ENCODE assay signal across 8 cellular contexts in the genomic region with DNA sequence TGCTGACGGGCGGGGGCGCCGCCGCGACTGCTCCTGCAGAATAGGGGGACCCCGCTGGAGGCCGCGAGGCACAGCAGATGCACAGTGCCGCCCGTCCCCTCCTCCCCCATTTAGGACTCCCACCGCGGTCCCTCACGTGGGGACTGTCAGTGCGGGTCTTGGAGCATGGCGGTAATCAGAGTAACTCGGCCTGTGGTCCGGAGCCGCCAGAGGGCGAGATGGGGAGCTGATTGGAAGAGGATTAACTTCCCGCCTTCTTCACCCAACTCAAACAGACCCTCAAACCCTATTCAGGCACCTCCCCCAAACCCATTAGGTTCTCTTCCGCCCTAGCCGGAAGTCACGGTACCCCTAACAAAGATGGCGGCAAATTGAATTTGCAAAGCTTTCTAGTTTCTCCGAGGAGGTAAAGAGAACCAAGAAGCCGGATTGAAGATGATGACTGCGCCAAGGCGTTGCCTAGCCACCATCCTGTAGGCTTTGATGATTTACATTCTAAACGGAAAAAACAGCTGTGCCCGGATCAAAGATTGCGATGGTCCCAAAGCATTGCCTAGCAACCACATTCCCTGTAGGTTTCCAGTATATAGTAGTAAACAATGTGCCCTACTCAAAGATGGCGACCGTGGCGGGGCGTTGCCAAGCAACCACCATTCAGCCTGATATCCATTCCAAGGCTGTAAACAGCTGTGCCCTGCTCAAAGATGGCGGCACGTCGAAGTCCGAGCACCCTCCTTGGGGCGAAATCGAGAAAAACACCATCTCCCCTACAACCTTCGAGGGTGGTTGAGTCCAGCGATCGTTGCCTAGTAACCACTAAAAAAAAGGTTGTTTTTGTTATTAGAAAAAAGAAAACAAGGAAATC. TPM values are rescaled to one million over a fixed set of nuclear protein-coding genes. Genes with fewer than 3 reads are reported as not detected.
DNase-seq lines count a peak whose midpoint lies in the region; ATAC-seq and TF ChIP-seq lines count a peak whose summit lies in the region.

A gene with protein sequence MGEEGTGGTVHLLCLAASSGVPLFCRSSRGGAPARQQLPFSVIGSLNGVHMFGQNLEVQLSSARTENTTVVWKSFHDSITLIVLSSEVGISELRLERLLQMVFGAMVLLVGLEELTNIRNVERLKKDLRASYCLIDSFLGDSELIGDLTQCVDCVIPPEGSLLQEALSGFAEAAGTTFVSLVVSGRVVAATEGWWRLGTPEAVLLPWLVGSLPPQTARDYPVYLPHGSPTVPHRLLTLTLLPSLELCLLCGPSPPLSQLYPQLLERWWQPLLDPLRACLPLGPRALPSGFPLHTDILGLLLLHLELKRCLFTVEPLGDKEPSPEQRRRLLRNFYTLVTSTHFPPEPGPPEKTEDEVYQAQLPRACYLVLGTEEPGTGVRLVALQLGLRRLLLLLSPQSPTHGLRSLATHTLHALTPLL (minus strand): TSS at position 296 of the 865 bp plus-strand sequence. CDS start 186 bp downstream, at position 110.

- H3K27me3 ChIP-seq in gastroesophageal sphincter: no peaks in the 10 kb centered on the region
- no peaks in the 10 kb centered on the region for H3K27me3 ChIP-seq in neuronal stem cell (ENCODE audit: control insufficient read depth in 3 of 3, insufficient read depth in 3 of 3, low read depth in 1 of 3, low read length in 3 of 3)
- no peaks in the 10 kb centered on the region for H3K27me3 ChIP-seq in subcutaneous abdominal adipose tissue (ENCODE audit: control insufficient read depth in 5 of 5, insufficient read depth in 4 of 5, low read length in 5 of 5)

- no peak within 1 kb of the TSS for H2BK120ac ChIP-seq in neuronal stem cell (ENCODE audit: low read depth, low read length)

- no peak within 1 kb of the TSS for H2BK12ac ChIP-seq in neuronal stem cell (ENCODE audit: low read length)

- WGBS in gastroesophageal sphincter (ENCODE audit: low coverage in 1 of 2), 2 donors: 0% methylated on average over 9 to 13 of the region's 45 CpGs
- no CpG with 5 or more reads among the region's 45 CpGs for WGBS in neuronal stem cell (ENCODE audit: extremely low coverage in 2 of 2, insufficient read length in 2 of 2, insufficient replicate concordance in 1 of 2), 2 donors

- H3K18ac ChIP-seq in neuronal stem cell (ENCODE audit: low read length): peak within 1 kb of the TSS; percentile 98

- H3K27me3 Mint-ChIP-seq in activated naive CD4-positive, alpha-beta T cell treated with anti-CD3 and anti-CD28 coated beads, Interleukin-2, amount 10 ng/mL, durations not matched to agents 7 days and 5 days: peaks cover 4% of the 10 kb centered on the region

- H2BK15ac ChIP-seq in neuronal stem cell (ENCODE audit: low read length): peak within 1 kb of the TSS; percentile 95

- ATAC-seq in gastroesophageal sphincter: peak; percentile 76

- DNase-seq in DMS153 (lab: John Stamatoyannopoulos, UW): peak; percentile 98
- DNase-seq in GOT3 (lab: John Stamatoyannopoulos, UW): peak; percentile 82
- DNase-seq in MV-4-11 (lab: John Stamatoyannopoulos, UW): peak; percentile 99
- DNase-seq in SK-N-DZ (ENCODE audit: low spot score): peak; percentile 97
- peak; percentile 96 for DNase-seq in activated naive CD4-positive, alpha-beta T cell treated with anti-CD3 and anti-CD28 coated beads, Interleukin-2, amount 10 ng/mL, durations not matched to agents 7 days and 5 days
- peak; percentile 97 for DNase-seq in neuronal stem cell (ENCODE audit: low spot score)

- peak within 1 kb of the TSS; percentile 98 for H3K4me2 ChIP-seq in neuronal stem cell (ENCODE audit: insufficient read depth, low read length, poor library complexity, severe bottlenecking)

- peak within 1 kb of the TSS; percentile 87 to 92 (median 90) for H3K27ac ChIP-seq in gastroesophageal sphincter
- peak within 1 kb of the TSS; percentile 95 for H3K27ac ChIP-seq in neuronal stem cell (replicated peaks; ENCODE audit: low read length)
- peak within 1 kb of the TSS; percentile 79 for H3K27ac ChIP-seq in subcutaneous abdominal adipose tissue (ENCODE audit: low read depth, low read length)

- H3K23ac ChIP-seq in neuronal stem cell (ENCODE audit: low read depth, low read length, poor library complexity): peak within 1 kb of the TSS; percentile 17

- H2BK5ac ChIP-seq in neuronal stem cell (ENCODE audit: low read length): peak within 1 kb of the TSS; percentile 97

- peak within 1 kb of the TSS; percentile 50 for H3K14ac ChIP-seq in neuronal stem cell (ENCODE audit: low read length)

- peak within 1 kb of the TSS; percentile 88 for H3K4me3 Mint-ChIP-seq in activated naive CD4-positive, alpha-beta T cell treated with anti-CD3 and anti-CD28 coated beads, Interleukin-2, amount 10 ng/mL, durations not matched to agents 7 days and 5 days

- H2AK5ac ChIP-seq in neuronal stem cell (ENCODE audit: low read depth, low read length): peak within 1 kb of the TSS; percentile 95

- H4K8ac ChIP-seq in neuronal stem cell (ENCODE audit: low read depth, low read length): no peak within 1 kb of the TSS

- H3K9ac ChIP-seq in neuronal stem cell (ENCODE audit: low read depth, low read length, poor library complexity) (peak within 1 kb of the TSS; percentile 93), subcutaneous abdominal adipose tissue (ENCODE audit: low read length in 5 of 5) (peak within 1 kb of the TSS; percentile 38 to 79 (median 67))

- peaks cover 7% of the 10 kb centered on the region for H3K36me3 Mint-ChIP-seq in activated naive CD4-positive, alpha-beta T cell treated with anti-CD3 and anti-CD28 coated beads, Interleukin-2, amount 10 ng/mL, durations not matched to agents 7 days and 5 days

- no peaks in the 10 kb centered on the region for H3K9me3 ChIP-seq in gastroesophageal sphincter
- peaks cover 0 to 2% of the 10 kb centered on the region in 2 donors for H3K9me3 ChIP-seq in neuronal stem cell (replicated peaks in 1 of 2; ENCODE audit: control insufficient read depth in 2 of 2, insufficient read depth in 1 of 2, low read depth in 1 of 2, low read length in 2 of 2)
- H3K9me3 ChIP-seq in subcutaneous abdominal adipose tissue (ENCODE audit: control insufficient read depth in 5 of 5, low read length in 5 of 5): no peaks in the 10 kb centered on the region

- H3K4me1 ChIP-seq in gastroesophageal sphincter: peaks cover 0 to 55% (median 13%) of the 10 kb centered on the region in 3 donors
- H3K4me1 ChIP-seq in neuronal stem cell (ENCODE audit: control insufficient read depth in 2 of 2, insufficient read depth in 1 of 2, low read depth in 1 of 2, low read length in 2 of 2): peaks cover 8 to 18% of the 10 kb centered on the region in 2 donors
- peaks cover 11 to 41% (median 40%) of the 10 kb centered on the region in 5 donors for H3K4me1 ChIP-seq in subcutaneous abdominal adipose tissue (ENCODE audit: control insufficient read depth in 5 of 5, insufficient read depth in 5 of 5, low read length in 5 of 5)

- no peak for TF ChIP-seq EP300 in gastroesophageal sphincter (IDR thresholded peaks at IDR 0.05)

- CTCF ChIA-PET in activated naive CD4-positive, alpha-beta T cell treated with anti-CD3 and anti-CD28 coated beads, Interleukin-2, amount 10 ng/mL, durations not matched to agents 7 days and 5 days (lab: Charles Lee): interaction anchor here (0.6 to 1.0 kb wide), 3 partner anchors 96 to 153 kb away, joined by 3 to 5 read pairs (median 3); no protein-coding TSS in a partner anchor

- H3K4me3 ChIP-seq in gastroesophageal sphincter (peak within 1 kb of the TSS; percentile 67 to 78), neuronal stem cell (ENCODE audit: low read length in 2 of 2) (peak within 1 kb of the TSS; percentile 64 to 97), subcutaneous abdominal adipose tissue (ENCODE audit: low read depth in 1 of 5, low read length in 5 of 5) (peak within 1 kb of the TSS; percentile 73 to 99 (median 98))

- H4K91ac ChIP-seq in neuronal stem cell (ENCODE audit: low read depth, low read length, poor library complexity): peak within 1 kb of the TSS; percentile 89

- H3K36me3 ChIP-seq in gastroesophageal sphincter (no peaks in the 10 kb centered on the region), neuronal stem cell (replicated peaks in 1 of 2; ENCODE audit: control insufficient read depth in 2 of 2, insufficient read depth in 2 of 2, low read length in 2 of 2) (peaks cover 2 to 11% of the 10 kb centered on the region in 2 donors), subcutaneous abdominal adipose tissue (ENCODE audit: control insufficient read depth in 5 of 5, insufficient read depth in 5 of 5, low read length in 5 of 5) (no peaks in the 10 kb centered on the region)

- peak within 1 kb of the TSS; percentile 78 for H3K4ac ChIP-seq in neuronal stem cell (ENCODE audit: low read length)

- no peaks in the 10 kb centered on the region for H3K9me3 Mint-ChIP-seq in activated naive CD4-positive, alpha-beta T cell treated with anti-CD3 and anti-CD28 coated beads, Interleukin-2, amount 10 ng/mL, durations not matched to agents 7 days and 5 days

- H3K79me1 ChIP-seq in neuronal stem cell (ENCODE audit: low read depth, low read length): peaks cover 4% of the 10 kb centered on the region

- peaks cover 43% of the 10 kb centered on the region for H3K4me1 Mint-ChIP-seq in activated naive CD4-positive, alpha-beta T cell treated with anti-CD3 and anti-CD28 coated beads, Interleukin-2, amount 10 ng/mL, durations not matched to agents 7 days and 5 days

- peak in 3 of 4 experiments; percentile 39 to 51 (median 40) for TF ChIP-seq CTCF in gastroesophageal sphincter (IDR thresholded peaks at IDR 0.05)

- peak in 1 of 2 donors; percentile 14 for TF ChIP-seq POLR2A in gastroesophageal sphincter (IDR thresholded peaks at IDR 0.05)

- peak within 1 kb of the TSS; percentile 87 for H2AFZ ChIP-seq in neuronal stem cell (ENCODE audit: low read length)

- H3K27ac Mint-ChIP-seq in activated naive CD4-positive, alpha-beta T cell treated with anti-CD3 and anti-CD28 coated beads, Interleukin-2, amount 10 ng/mL, durations not matched to agents 7 days and 5 days: peak within 1 kb of the TSS; percentile 93

RNA-seq across cellular contexts. Expression of the gene that starts here (rescaled TPM):
- 52.2 and 65.5 TPM in 2 replicates for polyA plus RNA-seq in SK-N-DZ (2014; cell fraction: cytosol; rRNA removed)
- 56.1 and 64.4 TPM in 2 replicates for polyA plus RNA-seq in SK-N-DZ (2014; cell fraction: nucleus; rRNA removed)
- 10 to 100 TPM; 14.8 to 23.0 (median 20.1) TPM for total RNA-seq in gastroesophageal sphincter
- 24.3 TPM for polyA plus RNA-seq in neuronal stem cell (2013, experiment 1 of 2)
- 23.9 TPM for polyA plus RNA-seq in neuronal stem cell (2013, experiment 2 of 2)

Comparison
In these comparisons a context has a peak if more than half of its experiments do, and no peak if none do; other contexts are left out.
1. Peak in every context shown above with its lines: DNase-seq, ATAC-seq, H3K4me3 ChIP-seq and H3K27ac ChIP-seq.